23 cellular contexts compared by ENCODE assay signal in genomic region chr1:116531917-116532316, GRCh38. TPM values are rescaled to one million over a fixed set of nuclear protein-coding genes. Genes with fewer than 3 reads are reported as not detected.
DNase-seq lines count a peak whose midpoint lies in the region; ATAC-seq, FAIRE-seq and TF ChIP-seq lines count a peak whose summit lies in the region.
"Had no signal": no experiment of that assay in that cellular context is flagged by ENCODE, and none has a peak within 500 bp of the region (broad histone marks: within the 10 kb centered on the region; RNA-seq: fewer than 3 reads in every experiment).

No MANE protein-coding gene starts in this region.

- no peak for TF ChIP-seq POLR2A in H1 (IDR thresholded peaks at IDR 0.05; ENCODE audit: control extremely low read depth in 1 of 2, low read depth in 2 of 2, low read length in 2 of 2)

- H4K20me1 ChIP-seq in H1 (replicated peaks in 1 of 2; ENCODE audit: control insufficient read depth in 1 of 2, insufficient read depth in 2 of 2, low read length in 2 of 2): no peaks in the 10 kb centered on the region
- H4K20me1 ChIP-seq: BLaER1 had no signal

- 0 out of 2 replicates have a peak overlapping the region, but pooled peaks have one; percentile 62 for H4K8ac ChIP-seq in H1 (ENCODE audit: extremely low read depth, insufficient read depth, low read length)
- no peak overlapping the region for H4K8ac ChIP-seq in mesendoderm (ENCODE audit: low read depth, low read length)

- H3K79me2 ChIP-seq in H1 (ENCODE audit: control insufficient read depth in 1 of 2, insufficient read depth in 2 of 2, low read length in 2 of 2) (no peaks in the 10 kb centered on the region), mesendoderm (ENCODE audit: control insufficient read depth, insufficient read depth, low read length) (no peaks in the 10 kb centered on the region)

- H3K9me3 ChIP-seq in H1 (ENCODE audit: insufficient read depth in 2 of 2, low read depth in 1 of 2, low read length in 1 of 2) (no peaks in the 10 kb centered on the region; a peak in 1 of 4 replicates), upper lobe of right lung (no peaks in the 10 kb centered on the region)

- no peak for TF ChIP-seq RAD21 in H1 (IDR thresholded peaks at IDR 0.05 in 1 of 2, conservative IDR thresholded peaks at IDR 0.05 in 1 of 2; ENCODE audit: low read depth in 2 of 2, low read length in 2 of 2)

- no peaks in the 10 kb centered on the region for H3K27me3 Mint-ChIP-seq in activated CD4-positive, alpha-beta memory T cell treated with anti-CD3 and anti-CD28 coated beads for 36 hours
- H3K27me3 Mint-ChIP-seq in activated CD4-positive, alpha-beta memory T cell treated with anti-CD3 and anti-CD28 coated beads, Interleukin-2, amount 10 ng/mL, durations not matched to agents 7 days and 5 days: no peaks in the 10 kb centered on the region

- H3K27ac Mint-ChIP-seq in activated CD4-positive, alpha-beta memory T cell treated with anti-CD3 and anti-CD28 coated beads for 36 hours: peak overlapping the region; percentile 21
- no peak overlapping the region for H3K27ac Mint-ChIP-seq in activated CD4-positive, alpha-beta memory T cell treated with anti-CD3 and anti-CD28 coated beads, Interleukin-2, amount 10 ng/mL, durations not matched to agents 7 days and 5 days
- H3K27ac Mint-ChIP-seq: CD8-positive, alpha-beta T cell had no signal

- no peak overlapping the region for H4K5ac ChIP-seq in H1 (ENCODE audit: insufficient read length, low read depth, low read length)
- no peak overlapping the region for H4K5ac ChIP-seq in mesendoderm (ENCODE audit: low read length)

- intact Hi-C loops in activated CD4-positive, alpha-beta memory T cell treated with anti-CD3 and anti-CD28 coated beads for 36 hours (cut with micrococcal nuclease): no loop called here
- intact Hi-C loops in upper lobe of right lung (cut with DNase I): no loop called here

- DNase-seq in activated CD4-positive, alpha-beta memory T cell treated with anti-CD3 and anti-CD28 coated beads for 36 hours: no peak
- DNase-seq in activated CD4-positive, alpha-beta memory T cell treated with anti-CD3 and anti-CD28 coated beads, Interleukin-2, amount 10 ng/mL, durations not matched to agents 7 days and 5 days: no peak
- DNase-seq in H1 (ENCODE audit: low read depth in 1 of 2, low spot score in 2 of 2) (no peak), mesendoderm (peak; percentile 8), upper lobe of right lung (no peak), NCI-H1417 treated with DMSO at 0.1 percent for 48 hours (lab: John Stamatoyannopoulos, UW) (no peak), hepatic stellate cell (ENCODE audit: low spot score) (no peak), GOT3 (lab: John Stamatoyannopoulos, UW) (no peak)
- DNase-seq: ACHN; CD8-positive, alpha-beta T cell; DMS153; KG1; NCI-H1092 treated with DMSO at 0.1 percent for 48 hours; NCI-H146; NCI-H2029; NCI-H345; NCI-H524; NCI-H774 had no signal

- no peak overlapping the region for H2BK12ac ChIP-seq in H1 (ENCODE audit: low read depth, low read length)

- H3K23ac ChIP-seq in H1 (ENCODE audit: insufficient read length) (no peak overlapping the region), mesendoderm (ENCODE audit: low read length) (no peak overlapping the region)

- no peaks in the 10 kb centered on the region for H3K23me2 ChIP-seq in H1 (ENCODE audit: low read depth, low read length)

- H2BK5ac ChIP-seq in H1 (ENCODE audit: low read depth, low read length) (no peak overlapping the region), mesendoderm (ENCODE audit: low read length) (no peak overlapping the region)

- no peaks in the 10 kb centered on the region for H3K79me1 ChIP-seq in H1 (ENCODE audit: low read depth, low read length)
- no peaks in the 10 kb centered on the region for H3K79me1 ChIP-seq in mesendoderm (ENCODE audit: low read length)

- peaks cover 57% of the 10 kb centered on the region for H3K36me3 Mint-ChIP-seq in activated CD4-positive, alpha-beta memory T cell treated with anti-CD3 and anti-CD28 coated beads for 36 hours
- peaks cover 85% of the 10 kb centered on the region for H3K36me3 Mint-ChIP-seq in activated CD4-positive, alpha-beta memory T cell treated with anti-CD3 and anti-CD28 coated beads, Interleukin-2, amount 10 ng/mL, durations not matched to agents 7 days and 5 days (ENCODE audit: low read depth)

- peaks cover 14% of the 10 kb centered on the region for H3K4me1 Mint-ChIP-seq in activated CD4-positive, alpha-beta memory T cell treated with anti-CD3 and anti-CD28 coated beads for 36 hours (ENCODE audit: low read depth)
- peaks cover 15% of the 10 kb centered on the region for H3K4me1 Mint-ChIP-seq in activated CD4-positive, alpha-beta memory T cell treated with anti-CD3 and anti-CD28 coated beads, Interleukin-2, amount 10 ng/mL, durations not matched to agents 7 days and 5 days

- CTCF ChIA-PET in activated CD4-positive, alpha-beta memory T cell treated with anti-CD3 and anti-CD28 coated beads for 36 hours (lab: Charles Lee): no interaction called here
- CTCF ChIA-PET in activated CD4-positive, alpha-beta memory T cell treated with anti-CD3 and anti-CD28 coated beads, Interleukin-2, amount 10 ng/mL, durations not matched to agents 7 days and 5 days (lab: Charles Lee): interaction anchor here (0.9 kb wide), 1 partner anchor 33 kb away, joined by 3 read pairs; no protein-coding TSS in a partner anchor
- CTCF ChIA-PET in H1 (lab: Charles Lee; ENCODE audit: partially characterized antibody): interaction anchor here (0.6 kb wide), 1 partner anchor 10 kb away, joined by 3 read pairs; no protein-coding TSS in a partner anchor

- H3K56ac ChIP-seq in H1 (replicated peaks; ENCODE audit: insufficient read length, low read depth, low read length) (no peak overlapping the region), mesendoderm (ENCODE audit: low read length) (no peak overlapping the region)

- no peak overlapping the region for H4K91ac ChIP-seq in H1 (replicated peaks; ENCODE audit: insufficient read length, low read length)

- H3K18ac ChIP-seq in H1 (ENCODE audit: extremely low read depth, low read length) (no peak overlapping the region), mesendoderm (ENCODE audit: low read length) (no peak overlapping the region)

- no peak for TF ChIP-seq EP300 in H1 (IDR thresholded peaks at IDR 0.05; ENCODE audit: borderline replicate concordance in 1 of 2, low read depth in 2 of 2, low read length in 2 of 2)

- H2BK15ac ChIP-seq in H1 (ENCODE audit: low read length): no peak overlapping the region
- no peak overlapping the region for H2BK15ac ChIP-seq in mesendoderm (replicated peaks; ENCODE audit: low read depth)

- no peak overlapping the region for H3K4ac ChIP-seq in H1 (replicated peaks; ENCODE audit: insufficient read length, low read depth, low read length)
- H3K4ac ChIP-seq in mesendoderm (ENCODE audit: low read depth, low read length): no peak overlapping the region

- H3K9ac ChIP-seq in H1 (replicated peaks in 1 of 4; ENCODE audit: extremely low read depth in 1 of 4, low read depth in 3 of 4, low read length in 3 of 4) (no peak overlapping the region), mesendoderm (ENCODE audit: low read length) (no peak overlapping the region)
- H3K9ac ChIP-seq: BLaER1 had no signal

- peaks cover 0 to 4% (median 0%) of the 10 kb centered on the region in 4 experiments; a peak in 1 of 8 replicates for H3K36me3 ChIP-seq in H1 (ENCODE audit: control insufficient read depth in 2 of 4, insufficient read depth in 4 of 4, low read length in 3 of 4)
- no peaks in the 10 kb centered on the region for H3K36me3 ChIP-seq in mesendoderm (ENCODE audit: control insufficient read depth, insufficient read depth, low read length)
- peaks cover 25% of the 10 kb centered on the region for H3K36me3 ChIP-seq in upper lobe of right lung

- no peak overlapping the region for H2AK5ac ChIP-seq in H1 (ENCODE audit: low read depth, low read length)
- no peak overlapping the region for H2AK5ac ChIP-seq in mesendoderm (ENCODE audit: low read length)

- no peak overlapping the region for H3K4me3 Mint-ChIP-seq in activated CD4-positive, alpha-beta memory T cell treated with anti-CD3 and anti-CD28 coated beads for 36 hours
- no peak overlapping the region for H3K4me3 Mint-ChIP-seq in activated CD4-positive, alpha-beta memory T cell treated with anti-CD3 and anti-CD28 coated beads, Interleukin-2, amount 10 ng/mL, durations not matched to agents 7 days and 5 days
- H3K4me3 Mint-ChIP-seq: CD8-positive, alpha-beta T cell had no signal

- WGBS in H1 (ENCODE audit: extremely low coverage in 1 of 2, insufficient coverage in 1 of 2, insufficient read length in 1 of 2, insufficient replicate concordance in 2 of 2, low coverage in 1 of 2, low lambda C conversion rate in 2 of 2, missing lambda C conversion rate in 1 of 2), 2 experiments: 89% methylated on average over 13 of the region's 13 CpGs; no CpG with 5 or more reads in 1 of the 2 experiments
- WGBS in mesendoderm (ENCODE audit: extremely low coverage, insufficient coverage, low lambda C conversion rate): no CpG with 5 or more reads among the region's 13 CpGs

- H3K4me1 ChIP-seq in H1 (replicated peaks in 1 of 4; ENCODE audit: control insufficient read depth in 3 of 4, insufficient read depth in 4 of 4, low read length in 3 of 4): no peaks in the 10 kb centered on the region
- no peaks in the 10 kb centered on the region for H3K4me1 ChIP-seq in mesendoderm (ENCODE audit: control insufficient read depth, low read depth, low read length)
- no peaks in the 10 kb centered on the region for H3K4me1 ChIP-seq in upper lobe of right lung
- H3K4me1 ChIP-seq: BLaER1 had no signal

- TF ChIP-seq CTCF in H1 (IDR thresholded peaks at IDR 0.05; ENCODE audit: control extremely low read depth in 1 of 3, insufficient read depth in 1 of 3, low read depth in 1 of 3, low read length in 3 of 3) (peak in 2 of 3 experiments; percentile 5 to 17; a peak in 2 of 4 replicates), upper lobe of right lung (IDR thresholded peaks at IDR 0.05) (no peak)

- H3K27me3 ChIP-seq in H1 (replicated peaks in 1 of 4; ENCODE audit: control insufficient read depth in 3 of 4, extremely low read depth in 1 of 4, insufficient read depth in 3 of 4, low read length in 3 of 4): no peaks in the 10 kb centered on the region
- H3K27me3 ChIP-seq in mesendoderm (ENCODE audit: insufficient read depth, low read length, poor library complexity): no peaks in the 10 kb centered on the region
- H3K27me3 ChIP-seq in upper lobe of right lung: no peaks in the 10 kb centered on the region
- H3K27me3 ChIP-seq: BLaER1 had no signal

- POLR2A ChIA-PET in activated CD4-positive, alpha-beta memory T cell treated with anti-CD3 and anti-CD28 coated beads for 36 hours (lab: Charles Lee): no interaction called here
- POLR2A ChIA-PET in activated CD4-positive, alpha-beta memory T cell treated with anti-CD3 and anti-CD28 coated beads, Interleukin-2, amount 10 ng/mL, durations not matched to agents 7 days and 5 days (lab: Charles Lee): no interaction called here
- POLR2A ChIA-PET in H1 (lab: Charles Lee; ENCODE audit: partially characterized antibody): no interaction called here

- H3K9me3 Mint-ChIP-seq in activated CD4-positive, alpha-beta memory T cell treated with anti-CD3 and anti-CD28 coated beads for 36 hours: peaks cover 4% of the 10 kb centered on the region
- peaks cover 3% of the 10 kb centered on the region for H3K9me3 Mint-ChIP-seq in activated CD4-positive, alpha-beta memory T cell treated with anti-CD3 and anti-CD28 coated beads, Interleukin-2, amount 10 ng/mL, durations not matched to agents 7 days and 5 days

- H2AFZ ChIP-seq in H1 (ENCODE audit: low read length): no peak overlapping the region

- H3K4me2 ChIP-seq in H1 (ENCODE audit: insufficient read depth in 1 of 2, low read depth in 2 of 2, low read length in 2 of 2): no peak overlapping the region
- no peak overlapping the region for H3K4me2 ChIP-seq in mesendoderm (ENCODE audit: low read length)
- H3K4me2 ChIP-seq: BLaER1 had no signal

- no peak overlapping the region for H3K27ac ChIP-seq in H1 (ENCODE audit: low read depth, low read length)
- no peak overlapping the region for H3K27ac ChIP-seq in mesendoderm (ENCODE audit: low read depth, low read length)
- no peak overlapping the region for H3K27ac ChIP-seq in upper lobe of right lung
- H3K27ac ChIP-seq: 22Rv1, BLaER1 had no signal

- H2BK20ac ChIP-seq in H1 (ENCODE audit: low read length): no peak overlapping the region

- peak; percentile 52 for ATAC-seq in upper lobe of right lung
- ATAC-seq: CD8-positive, alpha-beta T cell; Panc1; SK-N-SH treated with all-trans-retinoic acid at 6 μM for 48 hours had no signal

- no peak overlapping the region for H3K4me3 ChIP-seq in H1 (ENCODE audit: extremely low read depth in 1 of 4, insufficient read depth in 2 of 4, low read depth in 3 of 4, low read length in 4 of 4)
- no peak overlapping the region for H3K4me3 ChIP-seq in mesendoderm (ENCODE audit: low read length)
- H3K4me3 ChIP-seq in upper lobe of right lung: no peak overlapping the region
- H3K4me3 ChIP-seq: BLaER1 had no signal

- H3K14ac ChIP-seq in H1 (ENCODE audit: insufficient read length): no peak overlapping the region

- H2BK120ac ChIP-seq in H1 (replicated peaks; ENCODE audit: low read depth, low read length) (no peak overlapping the region), mesendoderm (ENCODE audit: low read depth, low read length) (no peak overlapping the region)

- no peak for FAIRE-seq in H1 (lab: Jason Lieb, UNC)
- FAIRE-seq: G401.6 had no signal

RNA-seq across cellular contexts. Expression of gene CD58, which starts 38.9 kb away (rescaled TPM):
- 10 to 100 TPM; 21.9 to 27.2 TPM for total RNA-seq in activated CD4-positive, alpha-beta memory T cell treated with anti-CD3 and anti-CD28 coated beads for 36 hours
- 10 to 100 TPM; 55.2 to 59.7 TPM for total RNA-seq in activated CD4-positive, alpha-beta memory T cell treated with anti-CD3 and anti-CD28 coated beads, Interleukin-2, amount 10 ng/mL, durations not matched to agents 7 days and 5 days
- total RNA-seq in H1 (2021; fragmentation: NEBNext Ultra II Directional; extraction: Animal tissue kit (Norgen Biotek cat#: 25700)): 5.5 and 6.0 TPM in 2 replicates
- polyA plus RNA-seq in H1 (2011; rRNA removed): 2.8 and 5.3 TPM in 2 replicates
- 5.6 TPM for polyA plus RNA-seq in H1 (2011; cell fraction: cytosol; rRNA removed)
- polyA plus RNA-seq in H1 (2011; cell fraction: nucleus; rRNA removed): 1.8 TPM
- polyA plus RNA-seq in H1 (2012, experiment 1 of 2): 2.7 to 5.7 TPM (median 3.0 TPM) in 4 replicates
- polyA plus RNA-seq in H1 (2012, experiment 2 of 2): 2.1 TPM
- 8.4 TPM for polyA plus RNA-seq in H1 (2013, experiment 1 of 2)
- polyA plus RNA-seq in H1 (2013, experiment 2 of 2): 11.1 TPM
- 2.6 and 7.8 TPM in 2 replicates for polyA minus RNA-seq in H1 (2011; rRNA and poly(A)+ RNA removed)
- 4.0 TPM for polyA minus RNA-seq in H1 (2011; cell fraction: cytosol; rRNA and poly(A)+ RNA removed)
- polyA minus RNA-seq in H1 (2011; cell fraction: nucleus; rRNA and poly(A)+ RNA removed): 8.1 TPM
- 10.2 TPM for polyA plus RNA-seq in mesendoderm (2013, experiment 1 of 2)
- polyA plus RNA-seq in mesendoderm (2013, experiment 2 of 2): 9.4 TPM
- 33.2 TPM for total RNA-seq in upper lobe of right lung
